ENCODE assay signal across 8 cellular contexts in the genomic region with DNA sequence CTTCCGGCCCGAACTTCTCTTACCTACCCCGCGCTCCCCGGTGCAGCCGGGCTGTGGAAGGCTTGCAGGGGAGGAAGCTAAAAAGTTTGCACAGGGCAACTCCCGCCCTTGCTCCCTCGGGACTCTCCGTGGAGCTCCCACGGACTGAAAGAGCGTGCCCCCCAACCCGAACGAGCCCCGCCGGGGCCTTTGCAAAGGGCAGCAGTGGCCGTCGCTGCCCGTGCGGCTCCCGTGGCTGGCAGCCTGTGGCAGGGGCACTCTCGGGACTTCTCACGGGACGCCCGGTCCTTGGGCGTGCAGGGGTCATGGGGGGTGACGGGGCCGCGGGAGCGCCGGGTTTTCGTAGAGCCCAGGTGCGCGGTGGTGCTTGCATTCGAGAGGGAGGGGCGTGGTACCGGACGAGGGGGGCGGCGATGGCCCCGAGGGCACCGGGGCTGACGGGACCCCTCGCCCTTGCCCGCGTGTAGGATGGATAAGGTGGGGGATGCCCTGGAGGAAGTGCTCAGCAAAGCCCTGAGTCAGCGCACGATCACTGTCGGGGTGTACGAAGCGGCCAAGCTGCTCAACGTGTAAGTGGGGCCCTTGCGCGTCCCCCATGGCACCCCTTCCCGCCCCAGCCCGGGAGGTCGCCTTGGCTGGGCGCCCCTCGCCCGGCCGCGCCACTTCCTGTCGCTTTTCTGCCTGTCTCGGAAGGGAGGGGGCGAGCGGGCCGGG. TPM values are rescaled to one million over a fixed set of nuclear protein-coding genes. Genes with fewer than 3 reads are reported as not detected.
A peak's percentile ranks its signal among the peaks of the same experiment; 100 is the strongest.
DNase-seq lines count a peak whose midpoint lies in the region; ATAC-seq and TF ChIP-seq lines count a peak whose summit lies in the region.

No MANE protein-coding gene starts in this region.

- intact Hi-C loops in Calu3 (cut with micrococcal nuclease; ENCODE audit: unreplicated experiment), result loop anchor here (1.0 to 10.0 kb wide), 2 partner anchors 124 to 151 kb away; no protein-coding TSS in a partner anchor

- CTCF ChIA-PET in Calu3 (lab: Charles Lee), result interaction anchor here (0.6 to 2.1 kb wide), 15 partner anchors 9 to 153 kb away, joined by 3 to 11 read pairs (median 4); no protein-coding TSS in a partner anchor

- peak overlapping the region; percentile 84 to 94 for H3K9ac ChIP-seq in liver (ENCODE audit: low read depth in 1 of 2, low read length in 2 of 2)

- TF ChIP-seq CTCF in Calu3 (IDR thresholded peaks at IDR 0.05; ENCODE audit: unreplicated experiment) (no peak), choroid plexus epithelial cell (conservative IDR thresholded peaks at IDR 0.05; ENCODE audit: low read depth, low read length) (no peak), liver (IDR thresholded peaks at IDR 0.05; ENCODE audit: low read depth, low read length, missing input control) (no peak)

- DNase-seq in Calu3 (peak; percentile 59), choroid plexus epithelial cell (ENCODE audit: low read depth) (peak; percentile 59), HuH-7 (ENCODE audit: low spot score) (no peak)
- no peak for DNase-seq in Jurkat, Clone E6-1 (ENCODE audit: low read depth, low spot score)
- peak; percentile 32 for DNase-seq in activated CD4-positive, CD25-positive, alpha-beta regulatory T cell treated with anti-CD3 and anti-CD28 coated beads, Interleukin-2, amount 50 U/mL, for 16 hours (ENCODE audit: low read depth, low spot score)
- DNase-seq in stimulated activated CD4-positive, alpha-beta T cell treated with anti-CD3 and anti-CD28 coated beads, TNF-alpha, amount 100 ng/mL, for 24 hours (ENCODE audit: low read depth in 3 of 3), result peak in 2 of 3 experiments; percentile 17 to 57

- H3K4me1 Mint-ChIP-seq in Calu3 (ENCODE audit: low read depth, unreplicated experiment), result peaks cover 40% of the 10 kb centered on the region

- H3K4me1 ChIP-seq in liver (ENCODE audit: control insufficient read depth in 4 of 4, insufficient read depth in 4 of 4, low read length in 3 of 4), result peaks cover 0 to 28% (median 20%) of the 10 kb centered on the region in 4 donors

- H3K9me3 ChIP-seq in liver (ENCODE audit: control insufficient read depth in 4 of 4, low read length in 3 of 4), result no peaks in the 10 kb centered on the region

- H3K27me3 Mint-ChIP-seq in Calu3 (ENCODE audit: unreplicated experiment), result no peaks in the 10 kb centered on the region

- H3K9me3 Mint-ChIP-seq in Calu3 (ENCODE audit: low read depth, unreplicated experiment), result no peaks in the 10 kb centered on the region

- H3K27ac ChIP-seq in liver (ENCODE audit: low read depth in 1 of 2, low read length in 2 of 2), result peak overlapping the region; percentile 88 to 97

- peak overlapping the region; percentile 79 for H3K4me3 ChIP-seq in Jurkat, Clone E6-1 (ENCODE audit: low read length)
- peak overlapping the region; percentile 97 for H3K4me3 ChIP-seq in choroid plexus epithelial cell (ENCODE audit: low read depth, low read length)
- peak overlapping the region; percentile 74 to 98 (median 94) for H3K4me3 ChIP-seq in liver (ENCODE audit: low read depth in 1 of 3, low read length in 3 of 3)

- peaks cover 59% of the 10 kb centered on the region for H3K36me3 Mint-ChIP-seq in Calu3 (ENCODE audit: insufficient read depth, unreplicated experiment)

- H3K27ac Mint-ChIP-seq in Calu3 (ENCODE audit: unreplicated experiment), result peak overlapping the region; percentile 89

- TF ChIP-seq RAD21 in liver (IDR thresholded peaks at IDR 0.05), result no peak

- H3K36me3 ChIP-seq in liver (ENCODE audit: control insufficient read depth in 4 of 4, insufficient read depth in 3 of 4, low read depth in 1 of 4, low read length in 3 of 4), result peaks cover 5 to 13% (median 8%) of the 10 kb centered on the region in 4 donors

- H3K27me3 ChIP-seq in liver (ENCODE audit: control insufficient read depth in 4 of 4, insufficient read depth in 4 of 4, low read length in 3 of 4), result no peaks in the 10 kb centered on the region

- under 1% methylated on average over 66 of the region's 66 CpGs for WGBS in liver

- no TSS peak for BruUV-seq in Calu3 (replicated peaks; lab: Mats Ljungman, UMichigan)

- H3K4me3 Mint-ChIP-seq in Calu3 (ENCODE audit: low read depth, unreplicated experiment), result peak overlapping the region; percentile 96

- ATAC-seq in GM21423 (IDR thresholded peaks at IDR 0.05; ENCODE audit: unreplicated experiment), result peak; percentile 8

TF ChIP-seq in liver, 16 proteins besides CTCF, POLR2A, EP300 and RAD21:
- no peak for TF ChIP-seq TAF1 (conservative IDR thresholded peaks at IDR 0.05)
- peak in 1 of 2 donors; percentile 40 for TF ChIP-seq RXRA (IDR thresholded peaks at IDR 0.05)

RNA-seq across cellular contexts. Expression of a gene that starts 0.7 kb away (rescaled TPM):
- 34.0 and 35.4 TPM in 2 replicates for total RNA-seq in Calu3 (2022)
- 19.0 TPM for polyA plus RNA-seq in Jurkat, Clone E6-1 (2012; ENCODE audit: insufficient read depth, insufficient read length)
- 10 to 100 TPM; 29.7 to 57.9 TPM for total RNA-seq in liver
- polyA plus RNA-seq in liver, result 10 to 100 TPM; 26.3 to 37.1 TPM

Comparison
In these comparisons a context has a peak if more than half of its experiments do, and no peak if none do; other contexts are left out.
1. DNase-seq: peak in Calu3 (single experiment), activated CD4-positive, CD25-positive, alpha-beta regulatory T cell treated with anti-CD3 and anti-CD28 coated beads, Interleukin-2, amount 50 U/mL, for 16 hours (single experiment), choroid plexus epithelial cell (single experiment) and stimulated activated CD4-positive, alpha-beta T cell treated with anti-CD3 and anti-CD28 coated beads, TNF-alpha, amount 100 ng/mL, for 24 hours (2 of 3); none in Jurkat, Clone E6-1 (single experiment) and HuH-7 (single experiment).
2. Peak in every context shown above with its lines, with median percentiles within 50 percentile points of each other: H3K4me3 ChIP-seq.